In genomic region chr2:73110622-73111299, GRCh38 we compare ENCODE assay signal across 7 cellular contexts. TPM values are rescaled to one million over a fixed set of nuclear protein-coding genes. Genes with fewer than 3 reads are reported as not detected.
DNase-seq lines count a peak whose midpoint lies in the region; ATAC-seq and TF ChIP-seq lines count a peak whose summit lies in the region.

No MANE protein-coding gene starts in this region.

- peak overlapping the region; percentile 91 for H3K4me2 ChIP-seq in smooth muscle cell

- POLR2A ChIA-PET in HEK293 (lab: Yijun Ruan, JAX), result interaction anchor here (0.7 to 2.3 kb wide), 7 partner anchors 12 to 224 kb away, joined by 3 to 9 read pairs (median 4); partner anchors contain the start of genes CCT7 and SPR

- H3K27me3 ChIP-seq in iPS-15b (ENCODE audit: control insufficient read depth, insufficient read depth, low read length) (peaks cover 8% of the 10 kb centered on the region), smooth muscle cell (ENCODE audit: low read depth) (no peaks in the 10 kb centered on the region)

- no peaks in the 10 kb centered on the region for H3K9me3 ChIP-seq in HEK293 (ENCODE audit: control insufficient read depth, insufficient read depth, low read depth, low read length)
- no peaks in the 10 kb centered on the region for H3K9me3 ChIP-seq in iPS-15b (ENCODE audit: control insufficient read depth, insufficient read depth, low read length)
- H3K9me3 ChIP-seq in smooth muscle cell (replicated peaks; ENCODE audit: low read depth), result no peaks in the 10 kb centered on the region

- no peak for TF ChIP-seq CTCF in HEK293 (tag by site-specific recombination; IDR thresholded peaks at IDR 0.05)
- no peak for TF ChIP-seq CTCF in smooth muscle cell (IDR thresholded peaks at IDR 0.05; ENCODE audit: borderline replicate concordance, insufficient read depth, poor library complexity, severe bottlenecking)

- H3K4me1 Mint-ChIP-seq in activated T-helper 17 cell treated with anti-CD3 and anti-CD28 coated beads, Interleukin-2, amount 50 U/mL, for 72 hours, result peaks cover 31% of the 10 kb centered on the region

- peaks cover 64% of the 10 kb centered on the region for H3K79me2 ChIP-seq in smooth muscle cell (ENCODE audit: low read depth)

- peaks cover 0 to 14% of the 10 kb centered on the region in 2 experiments; a peak in 1 of 3 replicates for H3K36me3 ChIP-seq in HEK293 (ENCODE audit: control insufficient read depth in 2 of 2, insufficient read depth in 1 of 2, low read length in 2 of 2)
- H3K36me3 ChIP-seq in iPS-15b (ENCODE audit: control insufficient read depth, insufficient read depth, low read length), result no peaks in the 10 kb centered on the region
- H3K36me3 ChIP-seq in smooth muscle cell (ENCODE audit: low read depth), result no peaks in the 10 kb centered on the region

- H2AFZ ChIP-seq in smooth muscle cell (ENCODE audit: low read depth), result no peak overlapping the region

- H3K9ac ChIP-seq in iPS-15b (ENCODE audit: low read depth, low read length), result no peak overlapping the region
- peak overlapping the region; percentile 93 for H3K9ac ChIP-seq in smooth muscle cell (ENCODE audit: low read depth)

- H3K9me3 Mint-ChIP-seq in activated T-helper 17 cell treated with anti-CD3 and anti-CD28 coated beads, Interleukin-2, amount 50 U/mL, for 72 hours, result no peaks in the 10 kb centered on the region

- H3K27me3 Mint-ChIP-seq in activated T-helper 17 cell treated with anti-CD3 and anti-CD28 coated beads, Interleukin-2, amount 50 U/mL, for 72 hours, result no peaks in the 10 kb centered on the region

- H3K4me3 ChIP-seq in HEK293 (ENCODE audit: low read depth, low read length) (peak overlapping the region; percentile 64), iPS-15b (ENCODE audit: low read depth, low read length) (peak overlapping the region; percentile 77), smooth muscle cell (peak overlapping the region; percentile 67)

- H3K27ac ChIP-seq in HEK293 (ENCODE audit: extremely low read depth, low read depth, low read length), result no peak overlapping the region; the same call in 1 of the 2 replicates
- peak overlapping the region; percentile 91 for H3K27ac ChIP-seq in smooth muscle cell (ENCODE audit: low read depth)

- H3K4me1 ChIP-seq in HEK293 (ENCODE audit: control insufficient read depth, insufficient read depth, low read length), result peaks cover 17% of the 10 kb centered on the region; the same call in 1 of the 2 replicates
- H3K4me1 ChIP-seq in iPS-15b (ENCODE audit: control insufficient read depth, insufficient read depth, low read length), result peaks cover 7% of the 10 kb centered on the region
- H3K4me1 ChIP-seq in smooth muscle cell (ENCODE audit: low read depth), result peaks cover 17% of the 10 kb centered on the region

- DNase-seq in smooth muscle cell (lab: John Stamatoyannopoulos, UW; ENCODE audit: unreplicated experiment), result no peak
- DNase-seq in NCI-H510A treated with DMSO at 0.1 percent for 48 hours (lab: John Stamatoyannopoulos, UW), result no peak
- no peak for DNase-seq in NK-92 (lab: John Stamatoyannopoulos, UW; ENCODE audit: unreplicated experiment)

- CTCF ChIA-PET in HEK293 (lab: Yijun Ruan, JAX), result interaction anchor here (0.7 to 2.9 kb wide), 4 partner anchors 9 to 1564 kb away, joined by 3 to 16 read pairs (median 4); no protein-coding TSS in a partner anchor

- peaks cover 5% of the 10 kb centered on the region for H3K36me3 Mint-ChIP-seq in activated T-helper 17 cell treated with anti-CD3 and anti-CD28 coated beads, Interleukin-2, amount 50 U/mL, for 72 hours (ENCODE audit: low read depth)

- H3F3A ChIP-seq in smooth muscle cell (ENCODE audit: low read depth), result no peaks in the 10 kb centered on the region

- H4K20me1 ChIP-seq in smooth muscle cell (ENCODE audit: low read depth), result peaks cover 61% of the 10 kb centered on the region

- no peak for ATAC-seq in activated T-helper 17 cell treated with anti-CD3 and anti-CD28 coated beads, Interleukin-2, amount 50 U/mL, for 72 hours (replicated peaks)
- ATAC-seq in GM19463 (IDR thresholded peaks at IDR 0.05; ENCODE audit: unreplicated experiment), result no peak

- WGBS in smooth muscle cell (ENCODE audit: low lambda C conversion rate), result 87% methylated on average over 3 of the region's 3 CpGs

- peak overlapping the region; percentile 92 for H3K4me3 Mint-ChIP-seq in activated T-helper 17 cell treated with anti-CD3 and anti-CD28 coated beads, Interleukin-2, amount 50 U/mL, for 72 hours

- peak overlapping the region; percentile 91 for H3K27ac Mint-ChIP-seq in activated T-helper 17 cell treated with anti-CD3 and anti-CD28 coated beads, Interleukin-2, amount 50 U/mL, for 72 hours

TF ChIP-seq in HEK293, 187 proteins besides CTCF, POLR2A, EP300 and RAD21:
- TF ChIP-seq, protein P1, sequence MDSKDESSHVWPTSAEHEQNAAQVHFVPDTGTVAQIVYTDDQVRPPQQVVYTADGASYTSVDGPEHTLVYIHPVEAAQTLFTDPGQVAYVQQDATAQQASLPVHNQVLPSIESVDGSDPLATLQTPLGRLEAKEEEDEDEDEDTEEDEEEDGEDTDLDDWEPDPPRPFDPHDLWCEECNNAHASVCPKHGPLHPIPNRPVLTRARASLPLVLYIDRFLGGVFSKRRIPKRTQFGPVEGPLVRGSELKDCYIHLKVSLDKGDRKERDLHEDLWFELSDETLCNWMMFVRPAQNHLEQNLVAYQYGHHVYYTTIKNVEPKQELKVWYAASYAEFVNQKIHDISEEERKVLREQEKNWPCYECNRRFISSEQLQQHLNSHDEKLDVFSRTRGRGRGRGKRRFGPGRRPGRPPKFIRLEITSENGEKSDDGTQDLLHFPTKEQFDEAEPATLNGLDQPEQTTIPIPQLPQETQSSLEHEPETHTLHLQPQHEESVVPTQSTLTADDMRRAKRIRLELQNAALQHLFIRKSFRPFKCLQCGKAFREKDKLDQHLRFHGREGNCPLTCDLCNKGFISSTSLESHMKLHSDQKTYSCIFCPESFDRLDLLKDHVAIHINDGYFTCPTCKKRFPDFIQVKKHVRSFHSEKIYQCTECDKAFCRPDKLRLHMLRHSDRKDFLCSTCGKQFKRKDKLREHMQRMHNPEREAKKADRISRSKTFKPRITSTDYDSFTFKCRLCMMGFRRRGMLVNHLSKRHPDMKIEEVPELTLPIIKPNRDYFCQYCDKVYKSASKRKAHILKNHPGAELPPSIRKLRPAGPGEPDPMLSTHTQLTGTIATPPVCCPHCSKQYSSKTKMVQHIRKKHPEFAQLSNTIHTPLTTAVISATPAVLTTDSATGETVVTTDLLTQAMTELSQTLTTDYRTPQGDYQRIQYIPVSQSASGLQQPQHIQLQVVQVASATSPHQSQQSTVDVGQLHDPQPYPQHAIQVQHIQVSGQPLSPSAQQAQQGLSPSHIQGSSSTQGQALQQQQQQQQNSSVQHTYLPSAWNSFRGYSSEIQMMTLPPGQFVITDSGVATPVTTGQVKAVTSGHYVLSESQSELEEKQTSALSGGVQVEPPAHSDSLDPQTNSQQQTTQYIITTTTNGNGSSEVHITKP (tag by site-specific recombination; IDR thresholded peaks at IDR 0.05), result peak; percentile 77
- TF ChIP-seq, protein P2, sequence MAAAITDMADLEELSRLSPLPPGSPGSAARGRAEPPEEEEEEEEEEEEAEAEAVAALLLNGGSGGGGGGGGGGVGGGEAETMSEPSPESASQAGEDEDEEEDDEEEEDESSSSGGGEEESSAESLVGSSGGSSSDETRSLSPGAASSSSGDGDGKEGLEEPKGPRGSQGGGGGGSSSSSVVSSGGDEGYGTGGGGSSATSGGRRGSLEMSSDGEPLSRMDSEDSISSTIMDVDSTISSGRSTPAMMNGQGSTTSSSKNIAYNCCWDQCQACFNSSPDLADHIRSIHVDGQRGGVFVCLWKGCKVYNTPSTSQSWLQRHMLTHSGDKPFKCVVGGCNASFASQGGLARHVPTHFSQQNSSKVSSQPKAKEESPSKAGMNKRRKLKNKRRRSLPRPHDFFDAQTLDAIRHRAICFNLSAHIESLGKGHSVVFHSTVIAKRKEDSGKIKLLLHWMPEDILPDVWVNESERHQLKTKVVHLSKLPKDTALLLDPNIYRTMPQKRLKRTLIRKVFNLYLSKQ (tag by site-specific recombination; IDR thresholded peaks at IDR 0.05; ENCODE audit: borderline replicate concordance), result no peak
- TF ChIP-seq KLF16 (tag by site-specific recombination; IDR thresholded peaks at IDR 0.05), result 0 out of 2 replicates have a peak, but pooled peaks have one; percentile 5

RNA-seq across cellular contexts. Expression of gene RAB11FIP5, which starts 2.0 kb away (rescaled TPM):
- total RNA-seq in activated T-helper 17 cell treated with anti-CD3 and anti-CD28 coated beads, Interleukin-2, amount 50 U/mL, for 72 hours, result 10 to 100 TPM; 15.5 to 29.9 TPM
- total RNA-seq in smooth muscle cell, result 23.3 and 24.3 TPM in 2 replicates
- 31.3 and 32.0 TPM in 2 replicates for polyA plus RNA-seq in smooth muscle cell

RNA-seq across cellular contexts. Expression of gene SFXN5, which starts 39.2 kb away (rescaled TPM):
- 10 to 100 TPM in 1 of 2 donors, 1 to 10 TPM in 1; 7.6 to 10.3 TPM for total RNA-seq in activated T-helper 17 cell treated with anti-CD3 and anti-CD28 coated beads, Interleukin-2, amount 50 U/mL, for 72 hours
- 6.9 and 8.8 TPM in 2 replicates for total RNA-seq in smooth muscle cell
- polyA plus RNA-seq in smooth muscle cell, result 8.3 and 19.2 TPM in 2 replicates
